1 cellular context compared by ENCODE assay signal in the genomic region with DNA sequence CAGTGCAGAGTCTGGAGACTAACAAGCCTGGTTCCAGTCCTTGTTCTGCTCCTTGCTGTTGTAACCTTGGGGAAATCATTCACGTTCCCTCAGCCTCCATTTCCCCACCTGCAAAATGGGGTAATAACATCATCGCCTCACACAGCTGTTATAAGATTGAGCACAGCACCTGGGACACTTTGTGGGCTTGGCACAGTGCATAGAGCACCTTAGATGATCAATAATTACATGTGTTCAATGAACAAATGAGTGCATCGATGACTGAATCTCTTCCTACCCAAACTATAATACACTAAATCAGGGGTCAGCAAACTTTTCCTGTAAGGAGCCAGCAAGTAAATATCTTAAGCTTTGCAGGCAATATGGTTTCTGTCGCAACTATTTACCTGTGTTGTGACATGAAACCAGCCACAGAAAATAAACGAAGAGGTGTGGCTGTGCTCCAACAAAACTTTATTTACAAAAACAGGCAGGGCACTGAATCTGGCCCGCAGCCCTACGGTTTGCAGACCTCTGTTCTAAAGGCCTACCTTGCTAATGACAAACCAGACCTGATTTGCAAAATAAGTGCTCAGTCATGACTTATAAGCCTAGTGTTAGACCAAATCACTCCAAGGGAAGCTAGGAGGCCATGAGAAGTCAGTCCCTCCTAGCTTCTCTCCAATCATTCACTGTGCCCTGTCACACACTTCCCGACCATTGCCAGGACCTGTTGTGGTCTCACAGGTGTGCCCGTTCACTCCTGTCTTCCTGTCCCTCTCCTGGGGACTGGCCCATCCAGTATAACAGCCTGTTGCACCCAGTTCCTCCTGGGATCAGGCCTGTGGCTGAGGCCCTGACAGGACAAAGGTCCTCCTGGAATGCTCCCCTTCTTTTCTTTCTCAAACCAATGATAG.
TF ChIP-seq lines count a peak whose summit lies in the region.

No MANE protein-coding gene starts in this region.

TF ChIP-seq in IMR-90, 13 proteins besides CTCF, POLR2A, EP300 and RAD21:
- TF ChIP-seq, protein P1, sequence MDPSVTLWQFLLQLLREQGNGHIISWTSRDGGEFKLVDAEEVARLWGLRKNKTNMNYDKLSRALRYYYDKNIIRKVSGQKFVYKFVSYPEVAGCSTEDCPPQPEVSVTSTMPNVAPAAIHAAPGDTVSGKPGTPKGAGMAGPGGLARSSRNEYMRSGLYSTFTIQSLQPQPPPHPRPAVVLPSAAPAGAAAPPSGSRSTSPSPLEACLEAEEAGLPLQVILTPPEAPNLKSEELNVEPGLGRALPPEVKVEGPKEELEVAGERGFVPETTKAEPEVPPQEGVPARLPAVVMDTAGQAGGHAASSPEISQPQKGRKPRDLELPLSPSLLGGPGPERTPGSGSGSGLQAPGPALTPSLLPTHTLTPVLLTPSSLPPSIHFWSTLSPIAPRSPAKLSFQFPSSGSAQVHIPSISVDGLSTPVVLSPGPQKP (IDR thresholded peaks at IDR 0.05; ENCODE audit: borderline replicate concordance, low read depth, low read length) = no peak
- no peak for TF ChIP-seq MAFK (IDR thresholded peaks at IDR 0.05; ENCODE audit: low read depth, low read length)
- no peak for TF ChIP-seq MXI1 (IDR thresholded peaks at IDR 0.05; ENCODE audit: borderline replicate concordance, low read depth, low read length)
- TF ChIP-seq NFE2L2 (IDR thresholded peaks at IDR 0.05; ENCODE audit: low read depth, low read length) = no peak
- TF ChIP-seq MAZ (IDR thresholded peaks at IDR 0.05; ENCODE audit: borderline replicate concordance, low read depth, low read length) = no peak
- no peak for TF ChIP-seq FOS (IDR thresholded peaks at IDR 0.05; ENCODE audit: low read depth, low read length)
